Comparison of ENCODE assay signal across 9 cellular contexts in the genomic region with DNA sequence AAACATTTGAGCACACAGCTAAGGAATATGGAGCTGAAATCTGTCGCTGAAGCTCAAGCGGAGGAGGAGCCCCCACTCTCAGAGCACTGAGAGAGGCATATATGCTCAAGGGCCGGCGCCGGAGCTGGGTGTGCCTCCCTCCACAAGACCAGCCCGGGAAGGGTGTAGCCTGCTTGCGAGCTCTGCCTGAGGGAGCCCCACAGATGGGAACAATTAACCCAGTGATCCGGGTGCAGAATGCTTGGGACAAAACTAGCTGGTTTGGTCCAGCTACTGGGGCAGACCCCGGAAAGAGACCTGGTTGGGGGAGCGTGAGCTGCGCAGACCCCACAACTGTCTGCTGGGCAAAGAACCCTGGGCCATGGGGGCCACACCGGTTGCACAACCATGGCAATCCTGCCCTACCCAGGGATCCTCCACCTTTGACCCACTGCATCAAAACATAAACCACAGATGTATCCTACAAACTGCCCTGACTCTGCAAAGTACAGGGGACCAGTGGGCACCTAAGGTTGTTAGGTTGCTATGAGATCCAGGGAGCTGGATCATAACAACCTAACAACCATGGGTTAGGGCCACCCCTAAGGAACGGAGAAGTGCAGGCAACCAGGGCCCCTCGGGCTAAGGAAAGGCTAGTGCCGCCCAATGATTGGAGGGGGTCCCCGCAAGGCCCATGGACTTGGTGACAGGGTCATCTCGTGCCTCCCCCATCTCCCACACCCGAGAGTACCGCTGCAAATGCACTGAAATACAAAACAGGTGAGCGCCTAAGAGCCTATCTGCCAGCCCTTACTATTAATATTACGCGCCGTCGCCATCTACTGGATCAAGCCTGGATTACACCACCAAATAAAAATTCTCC. TPM values are rescaled to one million over a fixed set of nuclear protein-coding genes. Genes with fewer than 3 reads are reported as not detected.
DNase-seq lines count a peak whose midpoint lies in the region; ATAC-seq and TF ChIP-seq lines count a peak whose summit lies in the region.
"Had no signal": no experiment of that assay in that cellular context is flagged by ENCODE, and none has a peak within 500 bp of the region (broad histone marks: within the 10 kb centered on the region; RNA-seq: fewer than 3 reads in every experiment).

No MANE protein-coding gene starts in this region.

- no peak overlapping the region for H3K4me3 Mint-ChIP-seq in activated T-cell treated with anti-CD3 and anti-CD28 coated beads, Interleukin-2, amount 50 U/mL, for 72 hours
- H3K4me3 Mint-ChIP-seq: activated T-cell treated with anti-CD3 and anti-CD28 coated beads, Interleukin-2, amount 50 U/mL, for 4 hours had no signal

- H3K27ac Mint-ChIP-seq in activated T-cell treated with anti-CD3 and anti-CD28 coated beads, Interleukin-2, amount 50 U/mL, for 72 hours, result no peak overlapping the region

- H3K9me3 Mint-ChIP-seq in activated T-cell treated with anti-CD3 and anti-CD28 coated beads, Interleukin-2, amount 50 U/mL, for 72 hours, result no peaks in the 10 kb centered on the region
- H3K9me3 Mint-ChIP-seq: activated T-cell treated with anti-CD3 and anti-CD28 coated beads, Interleukin-2, amount 50 U/mL, for 4 hours had no signal

- H3K4me3 ChIP-seq in DOHH2 (ENCODE audit: low read length), result no peak overlapping the region
- H3K4me3 ChIP-seq in retinal pigment epithelial cell (ENCODE audit: low read length), result no peak overlapping the region

- H3K36me3 ChIP-seq in DOHH2 (ENCODE audit: control insufficient read depth, low read length), result no peaks in the 10 kb centered on the region

- no peaks in the 10 kb centered on the region for H3K27me3 Mint-ChIP-seq in activated T-cell treated with anti-CD3 and anti-CD28 coated beads, Interleukin-2, amount 50 U/mL, for 72 hours (ENCODE audit: low read depth)

- H3K27ac ChIP-seq in DOHH2 (ENCODE audit: low read depth, low read length), result no peak overlapping the region

- H3K9me2 ChIP-seq in DOHH2 (replicated peaks; ENCODE audit: control insufficient read depth, low read length), result no peaks in the 10 kb centered on the region

- H3F3A ChIP-seq in DOHH2 (ENCODE audit: control insufficient read depth, insufficient read depth), result no peaks in the 10 kb centered on the region

- H3K4me2 ChIP-seq in DOHH2 (ENCODE audit: low read length), result no peak overlapping the region

- no peaks in the 10 kb centered on the region for H3K4me1 ChIP-seq in DOHH2 (ENCODE audit: control insufficient read depth, low read length)

- peak; percentile 71 for TF ChIP-seq CTCF in DOHH2 (IDR thresholded peaks at IDR 0.05; ENCODE audit: low read depth, low read length, poor library complexity, severe bottlenecking)
- peak; percentile 72 for TF ChIP-seq CTCF in retinal pigment epithelial cell (conservative IDR thresholded peaks at IDR 0.05; ENCODE audit: low read depth, low read length)

- DNase-seq in NCI-H2196 treated with DMSO at 0.1 percent for 48 hours (lab: John Stamatoyannopoulos, UW; ENCODE audit: unreplicated experiment) (peak; percentile 45), left cardiac atrium (peak; percentile 26), retinal pigment epithelial cell (ENCODE audit: low read depth) (no peak)
- peak; percentile 8 to 23 for DNase-seq in activated T-cell treated with anti-CD3 and anti-CD28 coated beads, Interleukin-2, amount 50 U/mL, for 72 hours
- DNase-seq: activated T-cell treated with anti-CD3 and anti-CD28 coated beads, Interleukin-2, amount 50 U/mL, for 4 hours had no signal

- intact Hi-C loops in left cardiac atrium (cut with DNase I), result no loop called here

- H3K4me1 Mint-ChIP-seq in activated T-cell treated with anti-CD3 and anti-CD28 coated beads, Interleukin-2, amount 50 U/mL, for 72 hours (ENCODE audit: low read depth), result no peaks in the 10 kb centered on the region

- ATAC-seq in GM19397 (IDR thresholded peaks at IDR 0.05; ENCODE audit: unreplicated experiment), result peak; percentile 95
- ATAC-seq in HG03175 (IDR thresholded peaks at IDR 0.05; ENCODE audit: unreplicated experiment), result peak; percentile 96
- ATAC-seq in activated T-cell treated with anti-CD3 and anti-CD28 coated beads, Interleukin-2, amount 50 U/mL, for 72 hours (replicated peaks in 1 of 2), result peak in 1 of 2 donors; percentile 39
- ATAC-seq in left cardiac atrium, result peak; percentile 47 to 53
- ATAC-seq in activated CD4-positive, CD25-positive, alpha-beta regulatory T cell treated with anti-CD3 and anti-CD28 coated beads, Interleukin-2, amount 50 U/mL, for 24 hours, result no peak

- no peaks in the 10 kb centered on the region for H3K9me3 ChIP-seq in DOHH2 (ENCODE audit: control insufficient read depth, insufficient read depth, low read length)

- H3K79me2 ChIP-seq in DOHH2 (ENCODE audit: control insufficient read depth, low read length), result no peaks in the 10 kb centered on the region

- H3K27me3 ChIP-seq in DOHH2 (ENCODE audit: control insufficient read depth, low read length), result peaks cover 3% of the 10 kb centered on the region; the same call in 1 of the 2 replicates

- no peaks in the 10 kb centered on the region for H4K20me1 ChIP-seq in DOHH2 (ENCODE audit: control insufficient read depth, insufficient read depth, low read depth, low read length)

- no peaks in the 10 kb centered on the region for H3K36me3 Mint-ChIP-seq in activated T-cell treated with anti-CD3 and anti-CD28 coated beads, Interleukin-2, amount 50 U/mL, for 72 hours (ENCODE audit: insufficient read depth in 2 of 2)

RNA-seq across cellular contexts. Expression of gene SCN1A, which starts 53.4 kb away (rescaled TPM):
- not detected for total RNA-seq in activated T-cell treated with anti-CD3 and anti-CD28 coated beads, Interleukin-2, amount 50 U/mL, for 72 hours
- under 1 TPM; 0.24 to 0.32 TPM for total RNA-seq in left cardiac atrium
- total RNA-seq: activated T-cell treated with anti-CD3 and anti-CD28 coated beads, Interleukin-2, amount 50 U/mL, for 4 hours had no signal

Comparison
In these comparisons a context has a peak if more than half of its experiments do, and no peak if none do; other contexts are left out.
1. ATAC-seq: peak in GM19397 (single experiment), HG03175 (single experiment) and left cardiac atrium (2 of 2); none in activated CD4-positive, CD25-positive, alpha-beta regulatory T cell treated with anti-CD3 and anti-CD28 coated beads, Interleukin-2, amount 50 U/mL, for 24 hours (0 of 2).